In the genomic region with DNA sequence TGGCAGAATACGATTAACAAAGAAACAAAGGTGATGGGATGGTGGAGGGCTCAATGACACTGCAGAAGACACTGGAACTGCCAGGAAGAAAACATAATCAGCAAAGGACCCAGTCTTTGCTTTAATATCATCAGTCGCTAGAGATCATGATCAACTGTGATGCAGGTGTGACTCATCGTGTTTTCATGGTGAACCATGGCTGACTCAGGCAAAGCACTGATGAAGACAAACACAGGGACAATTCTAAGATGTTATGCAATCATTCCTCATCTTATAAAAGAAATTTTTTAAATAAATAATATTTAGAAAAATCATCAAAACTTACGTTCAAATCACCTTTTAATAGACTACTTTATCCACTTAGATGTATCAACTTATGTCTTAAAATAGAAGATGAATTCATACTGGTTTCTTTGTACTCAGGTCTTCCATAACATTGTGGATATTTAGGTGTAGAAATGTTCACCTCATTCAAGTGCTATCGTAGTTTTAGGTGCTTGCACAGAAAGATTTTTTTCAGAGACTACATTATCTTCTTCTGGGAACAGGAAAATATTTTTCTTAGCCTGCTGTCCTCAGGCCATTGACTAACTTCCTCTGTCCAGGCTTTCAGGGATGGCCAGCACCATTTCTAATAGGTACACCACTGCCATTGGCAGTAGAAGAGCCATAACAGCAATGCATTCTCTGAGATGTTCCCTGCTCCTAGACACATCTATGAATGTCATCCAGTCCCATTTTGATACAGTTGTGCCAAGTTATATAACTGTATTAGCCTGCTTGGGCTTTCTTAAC, we compare ENCODE assay signal across 10 cellular contexts.
DNase-seq lines count a peak whose midpoint lies in the region; ATAC-seq and TF ChIP-seq lines count a peak whose summit lies in the region.
"Had no signal": no experiment of that assay in that cellular context is flagged by ENCODE, and none has a peak within 500 bp of the region (broad histone marks: within the 10 kb centered on the region; RNA-seq: fewer than 3 reads in every experiment).

No MANE protein-coding gene starts in this region.

- no peak for TF ChIP-seq POLR2A in body of pancreas (IDR thresholded peaks at IDR 0.05)

- no peak overlapping the region for H2BK15ac ChIP-seq in mesenchymal stem cell (ENCODE audit: low read depth, poor library complexity, severe bottlenecking)

- TF ChIP-seq CTCF in brain microvascular endothelial cell (IDR thresholded peaks at IDR 0.05; ENCODE audit: low read depth, low read length, missing control alignments) = no peak
- no peak for TF ChIP-seq CTCF in endothelial cell (IDR thresholded peaks at IDR 0.05; ENCODE audit: unreplicated experiment)
- TF ChIP-seq CTCF in left lung (IDR thresholded peaks at IDR 0.05) = no peak
- TF ChIP-seq CTCF in body of pancreas (IDR thresholded peaks at IDR 0.05) = no peak

- H2AK5ac ChIP-seq in mesenchymal stem cell (ENCODE audit: low read length, severe bottlenecking) = no peak overlapping the region

- no peak overlapping the region for H2AFZ ChIP-seq in mesenchymal stem cell (ENCODE audit: low read depth, low read length)

- H3K27me3 ChIP-seq in brain microvascular endothelial cell (replicated peaks) (no peaks in the 10 kb centered on the region), mesenchymal stem cell (ENCODE audit: control insufficient read depth in 1 of 2, insufficient read depth in 1 of 2, low read length in 2 of 2) (no peaks in the 10 kb centered on the region), left lung (no peaks in the 10 kb centered on the region), body of pancreas (no peaks in the 10 kb centered on the region)

- no peak overlapping the region for H4K8ac ChIP-seq in mesenchymal stem cell (ENCODE audit: low read length)

- H3K27ac Mint-ChIP-seq in endothelial cell (ENCODE audit: unreplicated experiment) = no peak overlapping the region

- H3K23ac ChIP-seq in mesenchymal stem cell (ENCODE audit: low read length in 2 of 2) = no peak overlapping the region

- H3K4me3 ChIP-seq in brain microvascular endothelial cell (ENCODE audit: low read depth, low read length) (no peak overlapping the region), mesenchymal stem cell (ENCODE audit: insufficient read depth in 1 of 2, low read depth in 1 of 2, low read length in 2 of 2) (no peak overlapping the region), left lung (no peak overlapping the region), body of pancreas (no peak overlapping the region)

- H3K9me3 ChIP-seq in mesenchymal stem cell (ENCODE audit: control insufficient read depth, low read length) (no peaks in the 10 kb centered on the region), left lung (no peaks in the 10 kb centered on the region), body of pancreas (no peaks in the 10 kb centered on the region)

- H3K4me1 ChIP-seq in mesenchymal stem cell (ENCODE audit: control insufficient read depth, insufficient read depth, low read depth, low read length) (no peaks in the 10 kb centered on the region), left lung (no peaks in the 10 kb centered on the region), body of pancreas (no peaks in the 10 kb centered on the region)

- no peaks in the 10 kb centered on the region for H3K79me1 ChIP-seq in mesenchymal stem cell (replicated peaks; ENCODE audit: low read length, poor library complexity, severe bottlenecking)

- H3K9me3 Mint-ChIP-seq in endothelial cell (ENCODE audit: unreplicated experiment) = no peaks in the 10 kb centered on the region

- H2BK12ac ChIP-seq in mesenchymal stem cell (ENCODE audit: low read length in 2 of 2) = no peak overlapping the region

- H3K4me1 Mint-ChIP-seq in endothelial cell (ENCODE audit: unreplicated experiment) = no peaks in the 10 kb centered on the region

- no peaks in the 10 kb centered on the region for H3K36me3 ChIP-seq in brain microvascular endothelial cell (replicated peaks)
- no peaks in the 10 kb centered on the region for H3K36me3 ChIP-seq in mesenchymal stem cell (ENCODE audit: control insufficient read depth in 1 of 2, insufficient read depth in 2 of 2, low read depth in 1 of 2, low read length in 2 of 2)
- H3K36me3 ChIP-seq in left lung = no peaks in the 10 kb centered on the region
- H3K36me3 ChIP-seq in body of pancreas (replicated peaks in 1 of 2; ENCODE audit: insufficient read depth in 1 of 2, low read depth in 2 of 2) = no peaks in the 10 kb centered on the region

- H2BK5ac ChIP-seq in mesenchymal stem cell (ENCODE audit: low read depth, low read length, poor library complexity, severe bottlenecking) = no peak overlapping the region

- intact Hi-C loops in left lung (cut with DNase I) = no loop called here
- intact Hi-C loops in body of pancreas (cut with DNase I) = no loop called here

- H2BK120ac ChIP-seq in mesenchymal stem cell (ENCODE audit: low read depth, low read length) = no peak overlapping the region

- in situ Hi-C loops in brain microvascular endothelial cell (cut with HindIII; ENCODE audit: low pct_ligation_motif_present, low sequenced_read_pairs) = no loop called here

- H3K4ac ChIP-seq in mesenchymal stem cell (ENCODE audit: low read depth in 1 of 2, low read length in 2 of 2) = no peak overlapping the region

- ATAC-seq in left lung = no peak
- no peak for ATAC-seq in body of pancreas
- no peak for ATAC-seq in HG03460 (IDR thresholded peaks at IDR 0.05; ENCODE audit: unreplicated experiment)

- no peak overlapping the region for H3K14ac ChIP-seq in mesenchymal stem cell (ENCODE audit: low read length in 2 of 2)

- no peak overlapping the region for H4K91ac ChIP-seq in mesenchymal stem cell (ENCODE audit: low read length)

- H3K36me3 Mint-ChIP-seq in endothelial cell (ENCODE audit: low read depth, unreplicated experiment) = no peaks in the 10 kb centered on the region

- H3K27ac ChIP-seq in brain microvascular endothelial cell = peak overlapping the region; percentile 43
- H3K27ac ChIP-seq in mesenchymal stem cell (ENCODE audit: low read length, poor library complexity, severe bottlenecking) = peak overlapping the region; percentile 36
- no peak overlapping the region for H3K27ac ChIP-seq in left lung
- H3K27ac ChIP-seq in body of pancreas = no peak overlapping the region

- DNase-seq in COLO829 (ENCODE audit: low spot score) (peak; percentile 43), M059J (ENCODE audit: low read depth) (peak; percentile 87), brain microvascular endothelial cell (peak; percentile 96), mesenchymal stem cell (peak; percentile 68), endothelial cell (ENCODE audit: low spot score) (no peak), left lung (no peak), body of pancreas (no peak)
- DNase-seq: effector CD4-positive, alpha-beta T cell; NCI-H187 treated with DMSO at 0.1 percent for 48 hours had no signal

- no peak overlapping the region for H3K4me3 Mint-ChIP-seq in endothelial cell (ENCODE audit: unreplicated experiment)

- no peak overlapping the region for H3K4me2 ChIP-seq in mesenchymal stem cell (ENCODE audit: low read length, poor library complexity, severe bottlenecking)

- no peak overlapping the region for H3K18ac ChIP-seq in mesenchymal stem cell (ENCODE audit: low read depth in 1 of 2, low read length in 2 of 2)

- H3K27me3 Mint-ChIP-seq in endothelial cell (ENCODE audit: unreplicated experiment) = no peaks in the 10 kb centered on the region

- 54% methylated on average over 3 of the region's 5 CpGs for WGBS in mesenchymal stem cell
- 75% methylated on average over 5 of the region's 5 CpGs for WGBS in body of pancreas, 2 donors

- H3K9ac ChIP-seq in mesenchymal stem cell (ENCODE audit: low read length) = no peak overlapping the region

Comparison
In these comparisons a context has a peak if more than half of its experiments do, and no peak if none do; other contexts are left out.
1. DNase-seq: peak in COLO829 (single experiment), M059J (single experiment), brain microvascular endothelial cell (single experiment) and mesenchymal stem cell (single experiment); none in endothelial cell (single experiment), left lung (0 of 2) and body of pancreas (0 of 4).
2. H3K27ac ChIP-seq: peak in brain microvascular endothelial cell (single experiment) and mesenchymal stem cell (single experiment); none in left lung (0 of 2) and body of pancreas (0 of 4).